9 cellular contexts compared by ENCODE assay signal in the genomic region with DNA sequence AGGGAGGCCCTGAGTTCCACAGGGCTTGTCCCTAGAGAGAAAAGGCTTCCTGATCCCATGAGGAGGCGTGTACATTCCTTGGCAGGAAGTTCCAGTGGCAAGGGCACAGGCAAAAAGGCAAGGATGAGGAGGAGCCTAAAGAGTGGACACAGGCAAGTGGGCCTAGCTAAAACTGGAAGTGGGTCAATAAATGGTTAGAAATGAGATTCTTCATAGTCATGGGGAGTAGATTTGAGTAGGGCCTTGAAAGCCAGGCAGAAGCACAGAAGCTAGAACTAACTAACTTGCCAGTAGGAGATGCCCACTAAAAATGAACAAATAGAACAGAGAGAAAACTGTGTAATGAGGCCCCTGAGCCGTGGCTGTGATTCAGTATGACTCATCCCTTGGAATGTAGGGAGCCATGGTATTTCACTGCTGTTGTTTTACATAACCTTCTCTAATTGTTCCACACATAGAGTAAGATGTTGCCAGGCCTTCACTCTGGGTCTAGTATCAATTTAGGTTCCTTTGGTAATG. TPM values are rescaled to one million over a fixed set of nuclear protein-coding genes. Genes with fewer than 3 reads are reported as not detected.
DNase-seq lines count a peak whose midpoint lies in the region; ATAC-seq, FAIRE-seq and TF ChIP-seq lines count a peak whose summit lies in the region.
"Had no signal": no experiment of that assay in that cellular context is flagged by ENCODE, and none has a peak within 500 bp of the region (broad histone marks: within the 10 kb centered on the region; RNA-seq: fewer than 3 reads in every experiment).

No MANE protein-coding gene starts in this region.

- ATAC-seq in pancreas (peak in 3 of 4 donors; percentile 61 to 85 (median 82)), GM21360 (IDR thresholded peaks at IDR 0.05; ENCODE audit: unreplicated experiment) (no peak), HG02870 (IDR thresholded peaks at IDR 0.05; ENCODE audit: unreplicated experiment) (no peak)

- DNase-seq in ELF-1 (ENCODE audit: low read depth, low spot score) = peak; percentile 39
- DNase-seq in SJCRH30 = peak; percentile 65
- DNase-seq in fibroblast of the conjunctiva (ENCODE audit: low read depth) = peak; percentile 91
- no peak for DNase-seq in pancreas
- no peak for DNase-seq in cortex of kidney (lab: John Stamatoyannopoulos, UW)
- DNase-seq in retina = no peak

- no peak for TF ChIP-seq CTCF in pancreas (IDR thresholded peaks at IDR 0.05)

- H3K4me1 ChIP-seq in SJCRH30 (peaks cover 19% of the 10 kb centered on the region), pancreas (no peaks in the 10 kb centered on the region)

- intact Hi-C loops in pancreas (cut with DNase I) = no loop called here

- H3K27me3 ChIP-seq in SJCRH30 = no peaks in the 10 kb centered on the region
- no peaks in the 10 kb centered on the region for H3K27me3 ChIP-seq in pancreas

- H3K9me3 ChIP-seq in SJCRH30 (replicated peaks) = no peaks in the 10 kb centered on the region
- H3K9me3 ChIP-seq in pancreas = no peaks in the 10 kb centered on the region

- H3K4me3 ChIP-seq in SJCRH30 (no peak overlapping the region), pancreas (no peak overlapping the region)

- H3K36me3 ChIP-seq in SJCRH30 (no peaks in the 10 kb centered on the region), pancreas (no peaks in the 10 kb centered on the region)

- H3K27ac ChIP-seq in SJCRH30 (peak overlapping the region; percentile 72), pancreas (peak overlapping the region in 1 of 4 donors; percentile 36)

- WGBS in pancreas, 2 donors = 70 to 76% methylated on average over 2 of the region's 2 CpGs

- FAIRE-seq in pancreas (lab: Jason Lieb, UNC) = no peak
- FAIRE-seq: endometrium had no signal

RNA-seq across cellular contexts. Expression of gene MANF, which starts 44.7 kb away (rescaled TPM):
- total RNA-seq in SJCRH30 (2014; rRNA removed; shearing (Covaris generic)) = 85.4 and 101 TPM in 2 replicates
- 10 to 100 TPM; 30.6 to 62.2 (median 51.6) TPM for total RNA-seq in pancreas
- polyA plus RNA-seq in pancreas = 10 to 100 TPM; 34.1 to 74.4 TPM

RNA-seq across cellular contexts. Expression of gene RBM15B, which starts 50.7 kb away (rescaled TPM):
- total RNA-seq in SJCRH30 (2014; rRNA removed; shearing (Covaris generic)) = 32.9 and 33.6 TPM in 2 replicates
- 10 to 100 TPM; 12.6 to 19.0 (median 17.7) TPM for total RNA-seq in pancreas
- polyA plus RNA-seq in pancreas = 1 to 10 TPM; 6.4 to 8.9 TPM

Comparison
In these comparisons a context has a peak if more than half of its experiments do, and no peak if none do; other contexts are left out.
1. DNase-seq: peak in ELF-1 (single experiment), SJCRH30 (2 of 2) and fibroblast of the conjunctiva (single experiment); none in pancreas (0 of 6), cortex of kidney (single experiment) and retina (single experiment).
2. ATAC-seq: peak in pancreas (3 of 4); none in GM21360 (single experiment) and HG02870 (single experiment).